ENCODE assay signal across 8 cellular contexts in genomic region chr17:15563375-15563857, GRCh38. TPM values are rescaled to one million over a fixed set of nuclear protein-coding genes. Genes with fewer than 3 reads are reported as not detected.
DNase-seq lines count a peak whose midpoint lies in the region; ATAC-seq, FAIRE-seq and TF ChIP-seq lines count a peak whose summit lies in the region.
"Not testable (repeated sequence)": the region's sequence is repeated elsewhere in the genome, so short reads cannot be mapped to it uniquely, and the experiment has no call there.

TSS of gene TVP23C (minus strand) at chr17:15563483. CDS start at chr17:15563448, 35 bp downstream.

- peak; percentile 92 for ATAC-seq in GM18498 (IDR thresholded peaks at IDR 0.05; ENCODE audit: unreplicated experiment)
- peak; percentile 86 for ATAC-seq in HG02885 (IDR thresholded peaks at IDR 0.05; ENCODE audit: poor library complexity, unreplicated experiment)
- peak; percentile 65 for ATAC-seq in GM12878
- ATAC-seq in upper lobe of left lung (ENCODE audit: low FRiP score in 2 of 2), result peak; percentile 88 to 91

- not testable (repeated sequence) for H4K20me1 ChIP-seq in GM12878 (ENCODE audit: control insufficient read depth, insufficient read depth)

- 23% methylated on average over 6 of the region's 46 CpGs for WGBS in GM12878 (ENCODE audit: insufficient coverage, insufficient replicate concordance, low lambda C conversion rate, missing lambda C conversion rate)
- 0% methylated on average over 1 of the region's 46 CpGs; no CpG with 5 or more reads in 1 of the 2 donors for WGBS in upper lobe of left lung, 2 donors

- H3K4me3 ChIP-seq in GM12878 (peak within 1 kb of the TSS; percentile 60), upper lobe of left lung (peak within 1 kb of the TSS; percentile 80 to 88 (median 80))

- TF ChIP-seq POLR2A in GM12878 (IDR thresholded peaks at IDR 0.05; ENCODE audit: low read depth, low read length), result peak; percentile 74
- peak in 2 of 4 donors; percentile 24 to 66 for TF ChIP-seq POLR2A in upper lobe of left lung (IDR thresholded peaks at IDR 0.05)

- FAIRE-seq in GM12878 (lab: Jason Lieb, UNC), result not testable (repeated sequence)

- BruUV-seq in GM12878 (replicated peaks; lab: Mats Ljungman, UMichigan), result not testable (repeated sequence)

- H3K27ac ChIP-seq in GM12878 (ENCODE audit: control insufficient read depth, insufficient read depth), result not testable (repeated sequence)
- H3K27ac ChIP-seq in upper lobe of left lung, result peak within 1 kb of the TSS; percentile 74 to 88 (median 82)

- DNase-seq in NCI-H2081 (lab: John Stamatoyannopoulos, UW), result peak; percentile 4 to 18
- peak; percentile 84 for DNase-seq in UCSD-AML1 (lab: John Stamatoyannopoulos, UW; ENCODE audit: unreplicated experiment)
- DNase-seq in GM12878 (ENCODE audit: low read depth, low spot score), result not testable (repeated sequence)
- DNase-seq in hippocampal formation (lab: John Stamatoyannopoulos, UW), result peak; percentile 50 to 66
- DNase-seq in putamen (ENCODE audit: low spot score), result peak; percentile 55
- DNase-seq in upper lobe of left lung, result peak; percentile 86 to 93

- not testable (repeated sequence) for H3K27me3 ChIP-seq in GM12878 (replicated peaks in 1 of 2; ENCODE audit: control insufficient read depth in 2 of 2, insufficient read depth in 2 of 2, low read length in 1 of 2); upper lobe of left lung

- H2AFZ ChIP-seq in GM12878 (ENCODE audit: control insufficient read depth, low read depth, low read length), result peak within 1 kb of the TSS; percentile 51

- TF ChIP-seq CTCF in GM12878 (IDR thresholded peaks at IDR 0.05 in 2 of 3, conservative IDR thresholded peaks at IDR 0.05 in 1 of 3; ENCODE audit: control insufficient read depth in 2 of 3, extremely low read depth in 1 of 3, insufficient read depth in 1 of 3, low read depth in 3 of 3, low read length in 3 of 3), result not testable (repeated sequence)
- peak in 1 of 6 experiments; percentile 6 for TF ChIP-seq CTCF in upper lobe of left lung (IDR thresholded peaks at IDR 0.05)

- H3K4me1 ChIP-seq in GM12878 (ENCODE audit: control insufficient read depth, insufficient read depth, low read length); upper lobe of left lung: not testable (repeated sequence)

- CTCF ChIA-PET in GM12878 (lab: Yijun Ruan, JAX), result not testable (repeated sequence)

- in situ Hi-C loops in GM12878 (cut with MboI), result loop anchor here (25.0 kb wide), 1 partner anchor 424 kb away; the partner anchor contains the start of genes TTC19 and ZSWIM7

- not testable (repeated sequence) for TF ChIP-seq RAD21 in GM12878 (IDR thresholded peaks at IDR 0.05; ENCODE audit: insufficient read depth, low read depth, low read length)

- POLR2A ChIA-PET in GM12878 (lab: Charles Lee), result not testable (repeated sequence)

- not testable (repeated sequence) for H3K9ac ChIP-seq in GM12878 (ENCODE audit: control insufficient read depth, insufficient read depth, low read length)

- intact Hi-C loops in GM12878 (cut with micrococcal nuclease; ENCODE audit: unreplicated experiment), result not testable (repeated sequence)

- H3K79me2 ChIP-seq in GM12878 (ENCODE audit: control insufficient read depth, insufficient read depth, low read length), result not testable (repeated sequence)

- RAD21 ChIA-PET in GM12878 (lab: Charles Lee; ENCODE audit: unreplicated experiment), result not testable (repeated sequence)

- SMC1A ChIA-PET in GM12878 (lab: Charles Lee; ENCODE audit: uncharacterized antibody, unreplicated experiment), result not testable (repeated sequence)

- H3K9me3 ChIP-seq in GM12878 (replicated peaks; ENCODE audit: control insufficient read depth, insufficient read depth, low read length); upper lobe of left lung: not testable (repeated sequence)

- TF ChIP-seq EP300 in GM12878 (IDR thresholded peaks at IDR 0.05; ENCODE audit: borderline replicate concordance in 1 of 2, control insufficient read depth in 1 of 2, low read depth in 2 of 2, low read length in 2 of 2); upper lobe of left lung (IDR thresholded peaks at IDR 0.05): not testable (repeated sequence)

- H3K36me3 ChIP-seq in GM12878 (ENCODE audit: control insufficient read depth in 2 of 2, insufficient read depth in 2 of 2, low read length in 1 of 2); upper lobe of left lung: not testable (repeated sequence)

- H3K4me2 ChIP-seq in GM12878 (ENCODE audit: control insufficient read depth, insufficient read depth), result not testable (repeated sequence)

TF ChIP-seq in GM12878, 131 proteins besides CTCF, POLR2A, EP300 and RAD21:
- TF ChIP-seq YY1 (IDR thresholded peaks at IDR 0.05; ENCODE audit: low read depth, low read length) (peak; percentile 53; the same call in 1 of the 2 replicates), EGR1 (IDR thresholded peaks at IDR 0.05; ENCODE audit: borderline replicate concordance in 1 of 2, low read depth in 2 of 2, low read length in 2 of 2) (peak in 1 of 2 experiments; percentile 42; a peak in 1 of 3 replicates)

RNA-seq across cellular contexts. Expression of gene TVP23C, which starts in this region (rescaled TPM):
- total RNA-seq in GM12878 (2013; cell fraction: nucleolus; rRNA removed), result 0.34 and 0.54 TPM in 2 replicates
- 3.5 and 4.1 TPM in 2 replicates for total RNA-seq in GM12878 (2014; rRNA removed)
- total RNA-seq in GM12878 (2014; rRNA removed; fragmentation: Illumina TruSeq; extraction: Trizol), result 4.8 and 6.1 TPM in 2 replicates
- total RNA-seq in GM12878 (2021), result 1.9 and 3.8 TPM in 2 replicates
- 7.6 TPM for polyA plus RNA-seq in GM12878 (2011; ENCODE audit: low read depth)
- 0.42 and 1.5 TPM in 2 replicates for polyA plus RNA-seq in GM12878 (2011; rRNA removed)
- polyA plus RNA-seq in GM12878 (2011; cell fraction: cytosol; rRNA removed), result 0.08 and 0.15 TPM in 2 replicates
- polyA plus RNA-seq in GM12878 (2011; cell fraction: nucleus; rRNA removed), result 0.04 and 0.07 TPM in 2 replicates
- polyA plus RNA-seq in GM12878 (2012), result 4.7 and 6.8 TPM in 2 replicates
- polyA plus RNA-seq in GM12878 (2014; fragmentation: Illumina TruSeq; extraction: Trizol), result 1.4 and 1.8 TPM in 2 replicates
- polyA plus RNA-seq in GM12878 (2014; fragmentation: Nextera tagmentation; extraction: Ambion mirVana), result 1 to 10 TPM; 1.8 TPM
- polyA plus RNA-seq in GM12878 (2014; rRNA removed), result 2.4 and 2.7 TPM in 2 replicates
- 1 to 10 TPM; 3.1 to 5.0 TPM for polyA plus RNA-seq in GM12878 (2016; fragmentation: Nextera tagmentation; extraction: Ambion mirVana)
- 1.1 and 3.3 TPM in 2 replicates for polyA minus RNA-seq in GM12878 (2011; rRNA and poly(A)+ RNA removed)
- polyA minus RNA-seq in GM12878 (2011; cell fraction: cytosol; rRNA and poly(A)+ RNA removed), result 2.4 TPM in 1 of 2 replicates, not detected in the other
- 0.19 and 0.24 TPM in 2 replicates for polyA minus RNA-seq in GM12878 (2011; cell fraction: nucleus; rRNA and poly(A)+ RNA removed)
- total RNA-seq in upper lobe of left lung, result 10 to 100 TPM; 15.3 to 54.0 (median 17.4) TPM
